In genomic region chr16:2252806-2253148, GRCh38 we compare ENCODE assay signal across 1 cellular context.
TF ChIP-seq lines count a peak whose summit lies in the region.

No MANE protein-coding gene starts in this region.

TF ChIP-seq in GM23338, 12 proteins besides CTCF, POLR2A, EP300 and RAD21 (continued from another document):
- TF ChIP-seq ZNF462 (CRISPR knock-in tag; IDR thresholded peaks at IDR 0.05) (no peak), ZNF331 (CRISPR knock-in tag; IDR thresholded peaks at IDR 0.05; ENCODE audit: low read depth) (no peak), EZH2phosphoT487 (IDR thresholded peaks at IDR 0.05; ENCODE audit: unreplicated experiment) (no peak), REST (IDR thresholded peaks at IDR 0.05; ENCODE audit: unreplicated experiment) (no peak), JUNB (IDR thresholded peaks at IDR 0.05; ENCODE audit: unreplicated experiment) (no peak), CREB1 (CRISPR knock-in tag; IDR thresholded peaks at IDR 0.05; ENCODE audit: low read depth) (no peak), EZH2 (IDR thresholded peaks at IDR 0.05; ENCODE audit: low read depth, unreplicated experiment) (no peak), STAT1 (IDR thresholded peaks at IDR 0.05; ENCODE audit: unreplicated experiment) (no peak), ZNF114 (CRISPR knock-in tag; IDR thresholded peaks at IDR 0.05) (no peak)
TF ChIP-seq in GM23338: peak in this region for 0.
